Comparison of ENCODE assay signal across 18 cellular contexts in the genomic region with DNA sequence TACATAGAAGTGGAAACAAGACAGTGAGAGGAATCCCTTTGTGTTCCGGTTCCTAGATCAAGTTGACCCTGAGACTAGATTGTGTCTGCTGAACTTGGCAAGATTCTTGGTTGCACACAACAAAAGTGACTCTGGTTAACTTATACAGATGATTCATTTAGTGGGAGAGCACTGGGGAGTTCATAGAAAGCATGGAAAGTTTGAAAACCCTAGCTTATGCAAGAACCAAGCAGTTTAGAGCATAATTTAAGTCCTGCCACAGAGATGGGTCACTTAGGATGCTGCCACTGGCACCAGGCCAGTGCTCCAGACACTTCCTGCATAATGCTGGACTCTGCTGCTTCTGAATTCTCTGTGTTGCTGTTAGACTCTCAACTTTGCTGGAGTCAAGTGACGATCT.
"Had no signal": no experiment of that assay in that cellular context is flagged by ENCODE, and none has a peak within 500 bp of the region (broad histone marks: within the 10 kb centered on the region; RNA-seq: fewer than 3 reads in every experiment).

No MANE protein-coding gene starts in this region.

- DNase-seq: cortex of kidney; effector memory CD4-positive, alpha-beta T cell; foreskin keratinocyte; naive thymus-derived CD8-positive, alpha-beta T cell; retina; right lobe of liver; spleen; stimulated activated CD4-positive, alpha-beta T cell treated with anti-CD3 and anti-CD28 coated beads, Interleukin-15, amount 100 ng/mL, for 24 hours; stimulated activated CD4-positive, alpha-beta T cell treated with anti-CD3 and anti-CD28 coated beads, Interleukin-1b, Interleukin-23, amount 100 ng/mL, for 48 hours; stimulated activated CD4-positive, alpha-beta T cell treated with anti-CD3 and anti-CD28 coated beads, Interleukin-4, amount 100 ng/mL, for 24 hours; tibial artery; upper lobe of left lung; uterus had no signal

- H3K27ac Mint-ChIP-seq: naive thymus-derived CD8-positive, alpha-beta T cell; stimulated activated memory B cell treated with anti-CD40 and anti-IgM and Interleukin-4, amounts not matched to agents 10 μg/mL and 1 μg/mL and 100 μg/mL, for 72 hours; stimulated activated naive CD8-positive, alpha-beta T cell treated with anti-CD3 and anti-CD28 coated beads, Interleukin-15, Interleukin-2, amounts not matched to agents 100 ng/mL and 50 ng/mL, for 24 hours had no signal

- H3K36me3 Mint-ChIP-seq: naive thymus-derived CD8-positive, alpha-beta T cell; stimulated activated memory B cell treated with anti-CD40 and anti-IgM and Interleukin-4, amounts not matched to agents 10 μg/mL and 1 μg/mL and 100 μg/mL, for 72 hours had no signal

- H3K9ac ChIP-seq: parathyroid adenoma had no signal

- H3K4me1 ChIP-seq: foreskin keratinocyte, parathyroid adenoma, prostate gland, right lobe of liver, spleen, tibial artery, upper lobe of left lung, uterus had no signal

- H3K27ac ChIP-seq: foreskin keratinocyte, parathyroid adenoma, prostate gland, right lobe of liver, spleen, tibial artery, upper lobe of left lung, uterus had no signal

- H3K9me3 ChIP-seq: prostate gland, right lobe of liver, spleen, tibial artery, upper lobe of left lung, uterus had no signal

- H3K4me1 Mint-ChIP-seq: naive thymus-derived CD8-positive, alpha-beta T cell; stimulated activated memory B cell treated with anti-CD40 and anti-IgM and Interleukin-4, amounts not matched to agents 10 μg/mL and 1 μg/mL and 100 μg/mL, for 72 hours had no signal

- H3K27me3 ChIP-seq: right lobe of liver, spleen, upper lobe of left lung, uterus had no signal

- H2AFZ ChIP-seq: parathyroid adenoma had no signal

- ATAC-seq: esophagus mucosa; foreskin keratinocyte; naive thymus-derived CD8-positive, alpha-beta T cell; stimulated activated memory B cell treated with anti-CD40 and anti-IgM and Interleukin-4, amounts not matched to agents 10 μg/mL and 1 μg/mL and 100 μg/mL, for 72 hours had no signal

- H3K4me3 ChIP-seq: prostate gland, right lobe of liver, spleen, tibial artery, upper lobe of left lung, uterus had no signal

- H3K4me3 Mint-ChIP-seq: naive thymus-derived CD8-positive, alpha-beta T cell; stimulated activated memory B cell treated with anti-CD40 and anti-IgM and Interleukin-4, amounts not matched to agents 10 μg/mL and 1 μg/mL and 100 μg/mL, for 72 hours; stimulated activated naive CD8-positive, alpha-beta T cell treated with anti-CD3 and anti-CD28 coated beads, Interleukin-15, Interleukin-2, amounts not matched to agents 100 ng/mL and 50 ng/mL, for 24 hours had no signal

- H3K36me3 ChIP-seq: prostate gland, right lobe of liver, spleen, tibial artery, upper lobe of left lung, uterus had no signal

- H3K9me3 Mint-ChIP-seq: naive thymus-derived CD8-positive, alpha-beta T cell; stimulated activated memory B cell treated with anti-CD40 and anti-IgM and Interleukin-4, amounts not matched to agents 10 μg/mL and 1 μg/mL and 100 μg/mL, for 72 hours; stimulated activated naive CD8-positive, alpha-beta T cell treated with anti-CD3 and anti-CD28 coated beads, Interleukin-15, Interleukin-2, amounts not matched to agents 100 ng/mL and 50 ng/mL, for 24 hours had no signal
